In the genomic region with DNA sequence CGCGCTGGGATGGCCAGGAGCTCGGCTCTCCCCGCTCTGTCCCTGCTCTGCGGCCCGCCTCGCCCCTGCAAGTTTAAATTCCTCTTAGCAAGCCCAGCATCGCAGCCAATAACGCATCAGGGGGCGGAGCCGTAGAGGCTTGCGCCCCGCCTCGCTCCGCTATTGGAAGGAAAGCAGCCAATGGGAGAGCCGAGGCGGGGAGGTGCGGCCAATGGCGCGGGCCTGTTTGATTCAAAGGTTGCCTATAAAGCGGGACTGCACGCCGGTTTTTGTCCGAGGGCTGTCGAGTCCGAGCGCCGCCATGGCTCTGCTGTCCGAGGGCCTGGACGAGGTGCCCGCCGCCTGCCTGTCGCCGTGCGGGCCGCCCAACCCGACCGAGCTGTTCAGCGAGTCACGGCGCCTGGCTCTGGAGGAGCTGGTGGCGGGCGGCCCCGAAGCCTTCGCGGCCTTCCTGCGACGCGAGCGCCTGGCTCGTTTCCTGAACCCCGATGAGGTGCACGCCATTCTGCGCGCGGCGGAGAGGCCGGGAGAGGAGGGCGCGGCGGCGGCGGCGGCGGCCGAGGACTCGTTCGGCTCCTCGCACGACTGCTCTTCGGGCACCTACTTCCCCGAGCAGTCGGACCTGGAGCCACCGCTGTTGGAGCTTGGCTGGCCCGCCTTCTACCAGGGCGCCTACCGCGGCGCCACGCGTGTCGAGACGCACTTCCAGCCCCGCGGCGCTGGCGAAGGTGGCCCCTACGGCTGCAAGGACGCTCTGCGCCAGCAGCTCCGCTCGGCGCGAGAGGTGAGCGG, we compare ENCODE assay signal across 8 cellular contexts. TPM values are rescaled to one million over a fixed set of nuclear protein-coding genes. Genes with fewer than 3 reads are reported as not detected.
DNase-seq lines count a peak whose midpoint lies in the region; ATAC-seq, FAIRE-seq and TF ChIP-seq lines count a peak whose summit lies in the region.

A gene with protein sequence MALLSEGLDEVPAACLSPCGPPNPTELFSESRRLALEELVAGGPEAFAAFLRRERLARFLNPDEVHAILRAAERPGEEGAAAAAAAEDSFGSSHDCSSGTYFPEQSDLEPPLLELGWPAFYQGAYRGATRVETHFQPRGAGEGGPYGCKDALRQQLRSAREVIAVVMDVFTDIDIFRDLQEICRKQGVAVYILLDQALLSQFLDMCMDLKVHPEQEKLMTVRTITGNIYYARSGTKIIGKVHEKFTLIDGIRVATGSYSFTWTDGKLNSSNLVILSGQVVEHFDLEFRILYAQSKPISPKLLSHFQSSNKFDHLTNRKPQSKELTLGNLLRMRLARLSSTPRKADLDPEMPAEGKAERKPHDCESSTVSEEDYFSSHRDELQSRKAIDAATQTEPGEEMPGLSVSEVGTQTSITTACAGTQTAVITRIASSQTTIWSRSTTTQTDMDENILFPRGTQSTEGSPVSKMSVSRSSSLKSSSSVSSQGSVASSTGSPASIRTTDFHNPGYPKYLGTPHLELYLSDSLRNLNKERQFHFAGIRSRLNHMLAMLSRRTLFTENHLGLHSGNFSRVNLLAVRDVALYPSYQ (plus strand): TSS at position 276 of the 792 bp plus-strand sequence. CDS start 26 bp downstream, at position 302.

- POLR2A ChIA-PET in endothelial cell of umbilical vein (lab: Charles Lee): interaction anchor here (0.8 to 1.6 kb wide), 3 partner anchors 36 to 123 kb away, joined by 3 to 4 read pairs (median 3); partner anchors contain the start of gene DHX35

- ATAC-seq in GM21526 (IDR thresholded peaks at IDR 0.05; ENCODE audit: low FRiP score, unreplicated experiment): peak; percentile 80

- CTCF ChIA-PET in endothelial cell of umbilical vein (lab: Charles Lee): interaction anchor here (0.6 to 3.2 kb wide), 35 partner anchors 8 to 449 kb away, joined by 3 to 55 read pairs (median 4); partner anchors contain the start of gene DHX35

- intact Hi-C loops in endothelial cell of umbilical vein (cut with micrococcal nuclease): loop anchor here (1.0 kb wide), 3 partner anchors 9 to 122 kb away; partner anchors contain the start of gene DHX35

- no peaks in the 10 kb centered on the region for H4K20me1 ChIP-seq in OCI-LY1 (ENCODE audit: insufficient read depth, low read length)
- H4K20me1 ChIP-seq in endothelial cell of umbilical vein (replicated peaks; ENCODE audit: control insufficient read depth, extremely low read depth, insufficient read depth, low read length): no peaks in the 10 kb centered on the region

- H3K4me2 ChIP-seq in OCI-LY1 (ENCODE audit: low read length) (peak within 1 kb of the TSS; percentile 86), endothelial cell of umbilical vein (ENCODE audit: insufficient read depth, low read length) (peak within 1 kb of the TSS; percentile 94)

- dilution Hi-C loops in endothelial cell of umbilical vein (cut with MboI; ENCODE audit: extremely low pct_ligation_motif_present, low sequenced_read_pairs): no loop called here

- peak within 1 kb of the TSS; percentile 96 for H3K9ac ChIP-seq in OCI-LY1 (ENCODE audit: low read length)
- peak within 1 kb of the TSS; percentile 71 for H3K9ac ChIP-seq in endothelial cell of umbilical vein (replicated peaks; ENCODE audit: extremely low read depth, insufficient read depth, low read length)

- no peaks in the 10 kb centered on the region for H3K9me1 ChIP-seq in endothelial cell of umbilical vein (replicated peaks; ENCODE audit: control insufficient read depth, extremely low read depth, insufficient read depth, low read length)

- no peaks in the 10 kb centered on the region for H3K27me3 ChIP-seq in OCI-LY1 (ENCODE audit: insufficient read depth, low read length)
- H3K27me3 ChIP-seq in endothelial cell of umbilical vein (ENCODE audit: control insufficient read depth in 2 of 2, insufficient read depth in 2 of 2, low read length in 2 of 2): no peaks in the 10 kb centered on the region

- TF ChIP-seq CTCF in OCI-LY1 (IDR thresholded peaks at IDR 0.05; ENCODE audit: low read length): no peak
- peak in 1 of 2 donors; percentile 92 for TF ChIP-seq CTCF in endothelial cell of umbilical vein (IDR thresholded peaks at IDR 0.05; ENCODE audit: extremely low read depth in 1 of 2, insufficient read depth in 1 of 2, low read depth in 1 of 2, low read length in 2 of 2)

- peak within 1 kb of the TSS; percentile 68 for H3K27ac ChIP-seq in OCI-LY1 (ENCODE audit: low read depth, low read length, poor library complexity, severe bottlenecking)
- peak within 1 kb of the TSS; percentile 43 for H3K27ac ChIP-seq in endothelial cell of umbilical vein (ENCODE audit: insufficient read depth, low read depth, low read length)

- H3K79me2 ChIP-seq in OCI-LY1 (ENCODE audit: insufficient read depth, low read length) (peaks cover 48% of the 10 kb centered on the region), endothelial cell of umbilical vein (ENCODE audit: control insufficient read depth, insufficient read depth, low read length) (peaks cover 48% of the 10 kb centered on the region)

- H3K36me3 ChIP-seq in OCI-LY1 (ENCODE audit: insufficient read depth, low read length) (peaks cover 23% of the 10 kb centered on the region; the same call in 1 of the 2 replicates), endothelial cell of umbilical vein (ENCODE audit: control insufficient read depth in 2 of 2, extremely low read depth in 1 of 2, insufficient read depth in 2 of 2, low read length in 2 of 2) (no peaks in the 10 kb centered on the region)

- TF ChIP-seq POLR2A in endothelial cell of umbilical vein (IDR thresholded peaks at IDR 0.05; ENCODE audit: low read depth, low read length): peak; percentile 95

- no peaks in the 10 kb centered on the region for H3K9me2 ChIP-seq in OCI-LY1 (ENCODE audit: low read depth, low read length)

- peak within 1 kb of the TSS; percentile 97 for H3K4me3 ChIP-seq in OCI-LY1 (ENCODE audit: low read depth, low read length, poor library complexity, severe bottlenecking)
- peak within 1 kb of the TSS; percentile 60 to 98 (median 95) for H3K4me3 ChIP-seq in endothelial cell of umbilical vein (replicated peaks in 1 of 3; ENCODE audit: insufficient read depth in 1 of 3, low read depth in 1 of 3, low read length in 3 of 3)

- BruUV-seq in endothelial cell of umbilical vein (replicated peaks; lab: Mats Ljungman, UMichigan): TSS peak; percentile 23

- no peaks in the 10 kb centered on the region for H3K9me3 ChIP-seq in OCI-LY1 (ENCODE audit: low read length)
- H3K9me3 ChIP-seq in endothelial cell of umbilical vein (replicated peaks; ENCODE audit: control insufficient read depth, insufficient read depth, low read length): no peaks in the 10 kb centered on the region

- H3K4me1 ChIP-seq in OCI-LY1 (ENCODE audit: insufficient read depth, low read length, severe bottlenecking): peaks cover 37% of the 10 kb centered on the region
- H3K4me1 ChIP-seq in endothelial cell of umbilical vein (ENCODE audit: control insufficient read depth, extremely low read depth, insufficient read depth, low read length): peaks cover 23% of the 10 kb centered on the region

- FAIRE-seq in endothelial cell of umbilical vein (lab: Jason Lieb, UNC): peak; percentile 98

- H2AFZ ChIP-seq in OCI-LY1 (ENCODE audit: low read length) (no peak within 1 kb of the TSS), endothelial cell of umbilical vein (ENCODE audit: low read depth, low read length) (peak within 1 kb of the TSS; percentile 65)

- no peaks in the 10 kb centered on the region for H3F3A ChIP-seq in OCI-LY1 (ENCODE audit: insufficient read depth, low read length)

- DNase-seq in DMS 273 (lab: John Stamatoyannopoulos, UW; ENCODE audit: unreplicated experiment) (peak; percentile 97), HuH-7 (ENCODE audit: low spot score) (peak; percentile 99), endothelial cell of umbilical vein (ENCODE audit: low read depth, low spot score) (peak; percentile 100), middle frontal gyrus (ENCODE audit: extremely low spot score, low spot score) (peak; percentile 97)
- DNase-seq in activated CD8-positive, alpha-beta memory T cell treated with anti-CD3 and anti-CD28 coated beads, Interleukin-2, amount 50 U/mL, for 24 hours (ENCODE audit: extremely low read depth): peak; percentile 82
- peak; percentile 74 to 81 for DNase-seq in stimulated activated CD8-positive, alpha-beta memory T cell treated with anti-CD3 and anti-CD28 coated beads, Interleukin-2, amount 100 ng/mL, for 1 hour (ENCODE audit: low read depth in 2 of 2)

TF ChIP-seq in endothelial cell of umbilical vein, 7 proteins besides CTCF, POLR2A, EP300 and RAD21:
- TF ChIP-seq POLR2AphosphoS5 (IDR thresholded peaks at IDR 0.05; ENCODE audit: insufficient read depth, low read depth, low read length): peak; percentile 92
- TF ChIP-seq FOS (IDR thresholded peaks at IDR 0.05; ENCODE audit: borderline replicate concordance, insufficient read depth, low read length): no peak

RNA-seq across cellular contexts. Expression of the gene that starts here (rescaled TPM):
- 35.5 and 46.0 TPM in 2 replicates for total RNA-seq in endothelial cell of umbilical vein
- polyA plus RNA-seq in endothelial cell of umbilical vein: 38.2 and 41.0 TPM in 2 replicates
- 47.3 and 52.7 TPM in 2 replicates for polyA plus RNA-seq in endothelial cell of umbilical vein (2011; cell fraction: cytosol; rRNA removed)
- polyA plus RNA-seq in endothelial cell of umbilical vein (2011; cell fraction: nucleus; rRNA removed): 39.0 and 45.2 TPM in 2 replicates
- 17.4 and 39.7 TPM in 2 replicates for polyA plus RNA-seq in endothelial cell of umbilical vein (2012)
- polyA minus RNA-seq in endothelial cell of umbilical vein: 28.5 and 35.0 TPM in 2 replicates
- 57.0 TPM for polyA minus RNA-seq in endothelial cell of umbilical vein (2011; cell fraction: cytosol; rRNA and poly(A)+ RNA removed)
- polyA minus RNA-seq in endothelial cell of umbilical vein (2011; cell fraction: nucleus; rRNA and poly(A)+ RNA removed): 18.4 and 21.3 TPM in 2 replicates

Comparison
In these comparisons a context has a peak if more than half of its experiments do, and no peak if none do; other contexts are left out.
1. Peak in every context shown above with its lines: DNase-seq, ATAC-seq, H3K4me3 ChIP-seq and H3K27ac ChIP-seq.